ENCODE assay signal across 8 cellular contexts in the genomic region with DNA sequence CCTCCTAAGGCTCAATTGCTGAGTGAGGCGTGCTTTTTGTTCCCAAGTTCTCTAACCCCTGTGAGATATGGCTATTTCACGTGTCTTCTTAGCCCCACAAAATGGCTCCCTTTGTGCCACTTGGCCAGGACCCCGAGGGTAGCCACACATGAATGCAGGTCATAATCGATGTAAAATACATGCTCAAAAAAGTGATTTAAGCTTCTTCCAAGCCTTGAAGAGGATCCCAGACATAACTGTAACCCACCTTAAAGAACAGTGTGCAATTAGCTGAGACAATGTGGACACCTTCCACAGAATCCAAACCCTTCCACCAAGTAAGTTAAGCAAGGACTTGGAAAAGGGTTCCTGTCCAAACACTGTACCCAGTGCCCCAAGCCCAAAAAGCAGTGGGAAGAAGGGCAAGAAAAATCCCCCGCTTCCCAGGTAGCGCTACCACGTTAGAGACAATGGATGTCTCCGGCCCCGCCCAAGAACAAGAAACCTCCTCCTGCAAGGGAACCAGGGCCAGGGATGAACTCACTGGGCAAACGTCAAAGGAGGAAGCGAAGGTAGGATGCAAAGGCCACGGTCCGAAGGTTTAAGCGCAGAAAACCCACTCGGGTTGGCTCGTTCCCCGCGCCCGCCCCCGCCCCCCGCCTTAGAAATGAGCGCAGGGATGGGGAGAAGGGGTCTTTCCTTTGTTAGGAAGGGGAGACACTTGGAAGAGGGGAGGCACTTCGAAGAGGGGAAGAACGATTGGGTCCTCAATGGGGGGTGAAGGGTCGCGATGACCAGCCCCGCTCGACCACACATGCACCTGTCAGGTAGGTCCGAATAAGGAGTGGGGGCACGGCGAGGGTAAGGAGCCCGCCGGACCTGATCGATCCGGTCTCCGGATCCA. TPM values are rescaled to one million over a fixed set of nuclear protein-coding genes. Genes with fewer than 3 reads are reported as not detected.
DNase-seq lines count a peak whose midpoint lies in the region; ATAC-seq and TF ChIP-seq lines count a peak whose summit lies in the region.

No MANE protein-coding gene starts in this region.

- H3K36me3 ChIP-seq in MM.1S (replicated peaks; ENCODE audit: insufficient read depth, low read length) (no peaks in the 10 kb centered on the region), mesodermal cell (ENCODE audit: control insufficient read depth, insufficient read depth, low read length) (peaks cover 34% of the 10 kb centered on the region), upper lobe of left lung (peaks cover 0 to 3% (median under 1%) of the 10 kb centered on the region in 4 donors)

- peak; percentile 74 for DNase-seq in activated effector memory CD4-positive, alpha-beta T cell treated with anti-CD3 and anti-CD28 coated beads, Interleukin-2, amount 50 U/mL, for 16 hours
- no peak for DNase-seq in activated effector memory CD4-positive, alpha-beta T cell treated with Interleukin-2 at 50 U/mL for 16 hours
- DNase-seq in MM.1S (no peak), SKM-1 (lab: John Stamatoyannopoulos, UW; ENCODE audit: unreplicated experiment) (peak; percentile 31), choroid plexus epithelial cell (ENCODE audit: low read depth) (peak; percentile 33), upper lobe of left lung (peak in 1 of 2 donors; percentile 48)

- no peaks in the 10 kb centered on the region for H4K20me1 ChIP-seq in MM.1S (ENCODE audit: insufficient read depth, low read length)

- peaks cover 57% of the 10 kb centered on the region for H3K79me2 ChIP-seq in MM.1S (ENCODE audit: low read length)

- H3K9me2 ChIP-seq in MM.1S (replicated peaks; ENCODE audit: insufficient read depth, low read length), result no peaks in the 10 kb centered on the region

- H3K4me3 ChIP-seq in MM.1S (ENCODE audit: low read length) (peak overlapping the region; percentile 82), choroid plexus epithelial cell (ENCODE audit: low read depth, low read length) (peak overlapping the region; percentile 89), mesodermal cell (ENCODE audit: extremely low read depth, insufficient read depth, low read length, poor library complexity, severe bottlenecking) (peak overlapping the region; percentile 85), upper lobe of left lung (peak overlapping the region; percentile 47 to 99 (median 82))

- H3K4me2 ChIP-seq in MM.1S (ENCODE audit: low read depth, low read length), result peak overlapping the region; percentile 75

- no peak for TF ChIP-seq CTCF in MM.1S (IDR thresholded peaks at IDR 0.05; ENCODE audit: low read length)
- no peak for TF ChIP-seq CTCF in choroid plexus epithelial cell (conservative IDR thresholded peaks at IDR 0.05; ENCODE audit: low read depth, low read length)
- no peak for TF ChIP-seq CTCF in upper lobe of left lung (IDR thresholded peaks at IDR 0.05)

- TF ChIP-seq EP300 in upper lobe of left lung (IDR thresholded peaks at IDR 0.05), result no peak

- ATAC-seq in upper lobe of left lung (ENCODE audit: low FRiP score in 2 of 2) (no peak), HG02798 (IDR thresholded peaks at IDR 0.05; ENCODE audit: poor library complexity, unreplicated experiment) (no peak)

- H3K4me1 ChIP-seq in MM.1S (ENCODE audit: low read length) (peaks cover 15% of the 10 kb centered on the region), mesodermal cell (ENCODE audit: control insufficient read depth, insufficient read depth, low read length, poor library complexity, severe bottlenecking) (peaks cover 9% of the 10 kb centered on the region), upper lobe of left lung (peaks cover 12 to 27% (median 18%) of the 10 kb centered on the region in 4 donors)

- no peaks in the 10 kb centered on the region for H3K9me3 ChIP-seq in MM.1S (replicated peaks; ENCODE audit: insufficient read depth, low read length)
- H3K9me3 ChIP-seq in mesodermal cell (ENCODE audit: control insufficient read depth, low read length), result no peaks in the 10 kb centered on the region
- no peaks in the 10 kb centered on the region for H3K9me3 ChIP-seq in upper lobe of left lung

- peak overlapping the region; percentile 64 for H3K9ac ChIP-seq in MM.1S (ENCODE audit: low read length)

- no peaks in the 10 kb centered on the region for H3F3A ChIP-seq in MM.1S (ENCODE audit: insufficient read depth, low read length)

- H3K27me3 ChIP-seq in MM.1S (replicated peaks; ENCODE audit: insufficient read depth, low read length), result no peaks in the 10 kb centered on the region
- H3K27me3 ChIP-seq in upper lobe of left lung, result no peaks in the 10 kb centered on the region

- peak overlapping the region; percentile 55 for H2AFZ ChIP-seq in MM.1S (ENCODE audit: low read length)

- WGBS in mesodermal cell (ENCODE audit: insufficient coverage in 2 of 2), 2 experiments, result 0 to 2% methylated on average over 31 of the region's 36 CpGs
- WGBS in upper lobe of left lung, 2 donors, result 7 to 8% methylated on average over 22 to 36 of the region's 36 CpGs

- H3K27ac ChIP-seq in MM.1S (ENCODE audit: low read length) (no peak overlapping the region), mesodermal cell (ENCODE audit: low read depth, low read length, severe bottlenecking) (peak overlapping the region; percentile 84), upper lobe of left lung (peak overlapping the region in 2 of 4 donors; percentile 42 to 95)

- no peak for TF ChIP-seq POLR2A in upper lobe of left lung (IDR thresholded peaks at IDR 0.05)

RNA-seq across cellular contexts. Expression of a gene that starts 1.1 kb away (rescaled TPM):
- polyA plus RNA-seq in mesodermal cell (2013, experiment 1 of 2), result 232 TPM
- polyA plus RNA-seq in mesodermal cell (2013, experiment 2 of 2), result 214 TPM
- 100 to 1,000 TPM in 1 of 6 donors, 10 to 100 TPM in 5; 44.0 to 118 (median 70.1) TPM for total RNA-seq in upper lobe of left lung

RNA-seq across cellular contexts. Expression of a gene that starts 21.7 kb away (rescaled TPM):
- polyA plus RNA-seq in mesodermal cell (2013, experiment 1 of 2), result 51.3 TPM
- polyA plus RNA-seq in mesodermal cell (2013, experiment 2 of 2), result 43.2 TPM
- 100 to 1,000 TPM in 2 of 6 donors, 10 to 100 TPM in 4; 46.4 to 113 (median 76.6) TPM for total RNA-seq in upper lobe of left lung

RNA-seq across cellular contexts. Expression of a gene that starts 29.5 kb away (rescaled TPM):
- polyA plus RNA-seq in mesodermal cell (2013, experiment 1 of 2), result 545 TPM
- 540 TPM for polyA plus RNA-seq in mesodermal cell (2013, experiment 2 of 2)
- total RNA-seq in upper lobe of left lung, result 100 to 1,000 TPM in 2 of 6 donors, 10 to 100 TPM in 4; 19.9 to 343 (median 64.9) TPM

RNA-seq across cellular contexts. Expression of a gene that starts 43.4 kb away (rescaled TPM):
- polyA plus RNA-seq in mesodermal cell (2013, experiment 1 of 2), result 10.1 TPM
- polyA plus RNA-seq in mesodermal cell (2013, experiment 2 of 2), result 10.2 TPM
- 10 to 100 TPM in 5 of 6 donors, 1 to 10 TPM in 1; 7.3 to 29.5 (median 16.6) TPM for total RNA-seq in upper lobe of left lung

RNA-seq across cellular contexts. Expression of a gene that starts 52.3 kb away (rescaled TPM):
- polyA plus RNA-seq in mesodermal cell (2013, experiment 1 of 2), result 56.8 TPM
- 51.3 TPM for polyA plus RNA-seq in mesodermal cell (2013, experiment 2 of 2)
- 10 to 100 TPM; 21.7 to 69.1 (median 43.5) TPM for total RNA-seq in upper lobe of left lung

Comparison
In these comparisons a context has a peak if more than half of its experiments do, and no peak if none do; other contexts are left out.
1. DNase-seq: peak in activated effector memory CD4-positive, alpha-beta T cell treated with anti-CD3 and anti-CD28 coated beads, Interleukin-2, amount 50 U/mL, for 16 hours (single experiment), SKM-1 (single experiment) and choroid plexus epithelial cell (single experiment); none in activated effector memory CD4-positive, alpha-beta T cell treated with Interleukin-2 at 50 U/mL for 16 hours (single experiment) and MM.1S (single experiment).
2. Peak in every context shown above with its lines, with median percentiles within 50 percentile points of each other: H3K4me3 ChIP-seq.